21 cellular contexts compared by ENCODE assay signal in genomic region chr19:2077833-2078619, GRCh38. TPM values are rescaled to one million over a fixed set of nuclear protein-coding genes. Genes with fewer than 3 reads are reported as not detected.
DNase-seq lines count a peak whose midpoint lies in the region; ATAC-seq and TF ChIP-seq lines count a peak whose summit lies in the region.
"Had no signal": no experiment of that assay in that cellular context is flagged by ENCODE, and none has a peak within 500 bp of the region (broad histone marks: within the 10 kb centered on the region; RNA-seq: fewer than 3 reads in every experiment).

No MANE protein-coding gene starts in this region.

- WGBS in esophagus muscularis mucosa = 91% methylated on average over 26 of the region's 44 CpGs

- H3K9me3 Mint-ChIP-seq in CD14-positive monocyte = no peaks in the 10 kb centered on the region
- no peaks in the 10 kb centered on the region for H3K9me3 Mint-ChIP-seq in IgD-negative memory B cell
- no peaks in the 10 kb centered on the region for H3K9me3 Mint-ChIP-seq in central memory CD8-positive, alpha-beta T cell
- H3K9me3 Mint-ChIP-seq: stimulated activated memory B cell treated with anti-CD40 and anti-IgM and Interleukin-4, amounts not matched to agents 10 μg/mL and 1 μg/mL and 100 μg/mL, for 72 hours had no signal

- TF ChIP-seq EP300 in esophagus muscularis mucosa (IDR thresholded peaks at IDR 0.05) = no peak

- H3K27me3 ChIP-seq in neutrophil (no peaks in the 10 kb centered on the region), esophagus muscularis mucosa (no peaks in the 10 kb centered on the region)
- H3K27me3 ChIP-seq: body of pancreas, Peyer's patch, SJSA1 had no signal

- H3K4me3 Mint-ChIP-seq in CD14-positive monocyte (no peak overlapping the region), IgD-negative memory B cell (peak overlapping the region; percentile 17 to 97 (median 60))
- peak overlapping the region; percentile 95 for H3K4me3 Mint-ChIP-seq in central memory CD8-positive, alpha-beta T cell
- H3K4me3 Mint-ChIP-seq: stimulated activated memory B cell treated with anti-CD40 and anti-IgM and Interleukin-4, amounts not matched to agents 10 μg/mL and 1 μg/mL and 100 μg/mL, for 72 hours had no signal

- H3K27me3 Mint-ChIP-seq in CD14-positive monocyte (ENCODE audit: low read depth in 3 of 3) (peaks cover 0 to 3% (median 0%) of the 10 kb centered on the region in 3 donors), IgD-negative memory B cell (no peaks in the 10 kb centered on the region)
- H3K27me3 Mint-ChIP-seq in central memory CD8-positive, alpha-beta T cell = no peaks in the 10 kb centered on the region
- H3K27me3 Mint-ChIP-seq: stimulated activated memory B cell treated with anti-CD40 and anti-IgM and Interleukin-4, amounts not matched to agents 10 μg/mL and 1 μg/mL and 100 μg/mL, for 72 hours had no signal

- H3K27ac Mint-ChIP-seq in CD14-positive monocyte = peak overlapping the region in 5 of 7 donors; percentile 3 to 69 (median 43)
- H3K27ac Mint-ChIP-seq in IgD-negative memory B cell = peak overlapping the region; percentile 31 to 100 (median 92)
- H3K27ac Mint-ChIP-seq in central memory CD8-positive, alpha-beta T cell (ENCODE audit: low read depth) = peak overlapping the region; percentile 57

- H3K9me3 ChIP-seq in neutrophil = no peaks in the 10 kb centered on the region
- H3K9me3 ChIP-seq in esophagus muscularis mucosa = no peaks in the 10 kb centered on the region
- H3K9me3 ChIP-seq: body of pancreas, Peyer's patch, SJSA1 had no signal

- no peak for ATAC-seq in central memory CD8-positive, alpha-beta T cell (replicated peaks; ENCODE audit: extremely low read depth, poor library complexity, severe bottlenecking)
- ATAC-seq in HG02623 (IDR thresholded peaks at IDR 0.05; ENCODE audit: unreplicated experiment) = no peak
- ATAC-seq: body of pancreas; stimulated activated memory B cell treated with anti-CD40 and anti-IgM and Interleukin-4, amounts not matched to agents 10 μg/mL and 1 μg/mL and 100 μg/mL, for 72 hours had no signal

- intact Hi-C loops in CD14-positive monocyte (cut with micrococcal nuclease) = no loop called here
- intact Hi-C loops in esophagus muscularis mucosa (cut with DNase I) = no loop called here

- peak overlapping the region; percentile 100 for H3K27ac ChIP-seq in neutrophil
- H3K27ac ChIP-seq in esophagus muscularis mucosa (replicated peaks in 1 of 4) = no peak overlapping the region
- H3K27ac ChIP-seq: body of pancreas, epithelial cell of prostate, Peyer's patch, SJSA1 had no signal

- H3K36me3 Mint-ChIP-seq in CD14-positive monocyte (peaks cover 61 to 97% of the 10 kb centered on the region in 2 donors), IgD-negative memory B cell (no peaks in the 10 kb centered on the region)
- peaks cover 95% of the 10 kb centered on the region for H3K36me3 Mint-ChIP-seq in central memory CD8-positive, alpha-beta T cell (ENCODE audit: insufficient read depth)

- H3K36me3 ChIP-seq in neutrophil (peaks cover 95% of the 10 kb centered on the region), esophagus muscularis mucosa (peaks cover 56 to 99% (median 85%) of the 10 kb centered on the region in 4 donors)

- no peak for TF ChIP-seq POLR2A in esophagus muscularis mucosa (IDR thresholded peaks at IDR 0.05; ENCODE audit: low read depth)

- H3K4me1 ChIP-seq in neutrophil (ENCODE audit: control insufficient read depth in 1 of 2, insufficient read depth in 1 of 2, low read depth in 1 of 2, low read length in 1 of 2) (peaks cover 65 to 68% of the 10 kb centered on the region in 2 experiments), esophagus muscularis mucosa (peaks cover under 1 to 41% (median 35%) of the 10 kb centered on the region in 4 donors)
- H3K4me1 ChIP-seq: body of pancreas, SJSA1 had no signal

- peaks cover 47% of the 10 kb centered on the region for H3K4me1 Mint-ChIP-seq in CD14-positive monocyte
- H3K4me1 Mint-ChIP-seq in IgD-negative memory B cell = peaks cover 28 to 37% (median 35%) of the 10 kb centered on the region in 3 donors
- H3K4me1 Mint-ChIP-seq in central memory CD8-positive, alpha-beta T cell = peaks cover 46% of the 10 kb centered on the region

- TF ChIP-seq CTCF in CD14-positive monocyte (IDR thresholded peaks at IDR 0.05) (no peak), neutrophil (IDR thresholded peaks at IDR 0.05) (no peak), esophagus muscularis mucosa (IDR thresholded peaks at IDR 0.05) (no peak)

- DNase-seq in CD14-positive monocyte (ENCODE audit: low spot score) (no peak), NCI-H2171 treated with DMSO at 0.1 percent for 48 hours (lab: John Stamatoyannopoulos, UW) (no peak), esophagus muscularis mucosa (ENCODE audit: extremely low spot score) (no peak)
- DNase-seq in central memory CD8-positive, alpha-beta T cell (ENCODE audit: low spot score in 2 of 2) = no peak
- DNase-seq: activated CD4-positive, alpha-beta T cell treated with anti-CD3 and anti-CD28 coated beads, Interleukin-2, amount 50 U/mL, for 1 hour; activated CD8-positive, alpha-beta memory T cell treated with anti-CD3 and anti-CD28 coated beads, Interleukin-2, amount 50 U/mL, for 4 hours; body of pancreas; DMS79 treated with DMSO at 0.1 percent for 48 hours; GOT3; Karpas-422; NCI-H1436 treated with DMSO at 0.1 percent for 48 hours; NCI-H524 treated with DMSO at 0.1 percent for 48 hours; NK-92 treated with Interleukin-12 subunit alpha and Interleukin-12 subunit beta, amount 100 ng/mL, for 24 hours; Peyer's patch; stimulated activated CD4-positive, alpha-beta T cell treated with anti-CD3 and anti-CD28 coated beads, Interleukin-2, amount 100 ng/mL, for 48 hours had no signal

- H3K4me3 ChIP-seq in neutrophil (ENCODE audit: low read depth in 1 of 2, low read length in 1 of 2) = no peak overlapping the region
- H3K4me3 ChIP-seq in esophagus muscularis mucosa = no peak overlapping the region
- H3K4me3 ChIP-seq: body of pancreas, Peyer's patch, SJSA1 had no signal

RNA-seq across cellular contexts. Expression of gene MOB3A, which starts 18.1 kb away (rescaled TPM):
- polyA plus RNA-seq in CD14-positive monocyte (10 to 100 TPM; 60.5 to 96.3 TPM), IgD-negative memory B cell (136 TPM)
- total RNA-seq in esophagus muscularis mucosa = 10 to 100 TPM; 43.6 to 85.2 (median 56.3) TPM

RNA-seq across cellular contexts. Expression of gene IZUMO4, which starts 18.7 kb away (rescaled TPM):
- polyA plus RNA-seq in CD14-positive monocyte (under 1 TPM; 0.41 to 0.80 TPM), IgD-negative memory B cell (0.83 TPM)
- total RNA-seq in esophagus muscularis mucosa = 1 to 10 TPM; 1.9 to 6.0 (median 3.9) TPM

RNA-seq across cellular contexts. Expression of gene MKNK2, which starts 27.0 kb away (rescaled TPM):
- polyA plus RNA-seq in CD14-positive monocyte = 10 to 100 TPM; 16.9 to 21.8 TPM
- polyA plus RNA-seq in IgD-negative memory B cell = 83.9 TPM
- 100 to 1,000 TPM; 113 to 267 (median 193) TPM for total RNA-seq in esophagus muscularis mucosa

Comparison
In these comparisons a context has a peak if more than half of its experiments do, and no peak if none do; other contexts are left out.
1. H3K4me3 Mint-ChIP-seq: peak in IgD-negative memory B cell (4 of 4) and central memory CD8-positive, alpha-beta T cell (single experiment); none in CD14-positive monocyte (0 of 2).
2. Peak in every context shown above with its lines, with median percentiles within 50 percentile points of each other: H3K27ac Mint-ChIP-seq.